15 cellular contexts compared by ENCODE assay signal in the genomic region with DNA sequence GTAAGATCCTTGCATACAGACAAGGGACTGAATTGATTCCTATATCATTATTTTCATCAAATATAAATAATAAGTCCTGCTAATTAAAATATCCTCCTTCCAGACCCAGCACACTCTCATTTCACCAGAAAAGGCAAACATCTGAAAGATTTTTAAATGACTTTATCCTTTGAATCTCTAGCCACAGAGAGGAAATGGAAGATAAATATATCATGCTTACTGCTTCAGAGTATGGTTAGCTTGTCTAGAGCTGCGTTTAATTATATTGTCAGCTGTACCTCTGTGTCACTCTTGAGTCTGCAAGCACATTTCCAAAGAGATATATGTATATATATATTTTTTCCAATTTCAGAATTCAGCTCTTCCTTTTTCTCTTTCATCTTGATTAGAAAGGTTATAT.
DNase-seq lines count a peak whose midpoint lies in the region; ATAC-seq and TF ChIP-seq lines count a peak whose summit lies in the region.
"Had no signal": no experiment of that assay in that cellular context is flagged by ENCODE, and none has a peak within 500 bp of the region (broad histone marks: within the 10 kb centered on the region; RNA-seq: fewer than 3 reads in every experiment).

No MANE protein-coding gene starts in this region.

- no peak overlapping the region for H3K9ac ChIP-seq in IMR-90 (ENCODE audit: low read depth, low read length)

- peak overlapping the region; percentile 28; the same call in 1 of the 2 replicates for H2BK120ac ChIP-seq in IMR-90 (ENCODE audit: low read depth, low read length)

- H3K9me3 Mint-ChIP-seq in activated T-cell treated with anti-CD3 and anti-CD28 coated beads, Interleukin-2, amount 50 U/mL, for 24 hours: no peaks in the 10 kb centered on the region
- H3K9me3 Mint-ChIP-seq in activated T-cell treated with anti-CD3 and anti-CD28 coated beads, Interleukin-2, amount 50 U/mL, for 4 hours: no peaks in the 10 kb centered on the region
- peaks cover 5% of the 10 kb centered on the region for H3K9me3 Mint-ChIP-seq in T-helper 2 cell treated with Interferon-gamma antibody and Interleukin-4, amounts not matched to agents 5 μg/mL and 100 μg/mL, for 36 hours
- H3K9me3 Mint-ChIP-seq in stimulated activated naive B cell treated with anti-CD40 and anti-IgM and Interleukin-4, amounts not matched to agents 10 μg/mL and 1 μg/mL and 100 μg/mL, for 72 hours: no peaks in the 10 kb centered on the region
- H3K9me3 Mint-ChIP-seq: IgD-negative memory B cell had no signal

- no peaks in the 10 kb centered on the region; the same call in 1 of the 2 replicates for H3K4me1 ChIP-seq in IMR-90 (ENCODE audit: control insufficient read depth, insufficient read depth, low read length)

- no peaks in the 10 kb centered on the region for H4K20me1 ChIP-seq in IMR-90 (ENCODE audit: insufficient read depth, low read length)

- no peak for TF ChIP-seq CTCF in IMR-90 (conservative IDR thresholded peaks at IDR 0.05; ENCODE audit: low read depth, low read length)

- H3K79me1 ChIP-seq in IMR-90 (ENCODE audit: low read depth in 1 of 2, low read length in 2 of 2): no peaks in the 10 kb centered on the region

- DNase-seq in activated T-cell treated with anti-CD3 and anti-CD28 coated beads, Interleukin-2, amount 50 U/mL, for 24 hours: no peak
- DNase-seq in activated T-cell treated with anti-CD3 and anti-CD28 coated beads, Interleukin-2, amount 50 U/mL, for 4 hours: no peak
- DNase-seq in IMR-90 (no peak), mucosa of gallbladder (ENCODE audit: low spot score) (no peak), SKM-1 (lab: John Stamatoyannopoulos, UW; ENCODE audit: unreplicated experiment) (no peak)
- DNase-seq in T-helper 2 cell treated with Interferon-gamma antibody and Interleukin-4, amounts not matched to agents 5 μg/mL and 100 μg/mL, for 36 hours (ENCODE audit: low spot score): no peak
- no peak for DNase-seq in stimulated activated naive B cell treated with anti-CD40 and anti-IgM and Interleukin-4, amounts not matched to agents 10 μg/mL and 1 μg/mL and 100 μg/mL, for 72 hours
- no peak for DNase-seq in activated effector memory CD4-positive, alpha-beta T cell treated with anti-CD3 and anti-CD28 coated beads, Interleukin-2, amount 50 U/mL, for 16 hours
- DNase-seq: NCI-H187, NCI-H69, OCI-M1, RPMI8226, SIG-M5 had no signal

- H3K4me3 ChIP-seq in IMR-90 (ENCODE audit: insufficient read depth, low read depth, low read length): no peak overlapping the region

- H4K91ac ChIP-seq in IMR-90 (ENCODE audit: insufficient read depth, low read depth, low read length): no peak overlapping the region

- peaks cover 10% of the 10 kb centered on the region; the same call in 1 of the 2 replicates for H3K9me1 ChIP-seq in IMR-90 (ENCODE audit: insufficient read depth, low read length)

- peak overlapping the region; percentile 67 for H3K27ac Mint-ChIP-seq in activated T-cell treated with anti-CD3 and anti-CD28 coated beads, Interleukin-2, amount 50 U/mL, for 24 hours
- H3K27ac Mint-ChIP-seq in T-helper 2 cell treated with Interferon-gamma antibody and Interleukin-4, amounts not matched to agents 5 μg/mL and 100 μg/mL, for 36 hours: peak overlapping the region; percentile 21
- no peak overlapping the region for H3K27ac Mint-ChIP-seq in stimulated activated naive B cell treated with anti-CD40 and anti-IgM and Interleukin-4, amounts not matched to agents 10 μg/mL and 1 μg/mL and 100 μg/mL, for 72 hours
- H3K27ac Mint-ChIP-seq: IgD-negative memory B cell had no signal

- intact Hi-C loops in IMR-90 (cut with micrococcal nuclease): no loop called here

- H4K5ac ChIP-seq in IMR-90 (ENCODE audit: low read depth, low read length): no peak overlapping the region

- no peak overlapping the region for H3K56ac ChIP-seq in IMR-90 (ENCODE audit: extremely low read depth, insufficient read depth, low read length)

- dilution Hi-C loops in IMR-90 (cut with HindIII; ENCODE audit: low sequenced_read_pairs, unreplicated experiment): no loop called here

- H3K4me1 Mint-ChIP-seq in activated T-cell treated with anti-CD3 and anti-CD28 coated beads, Interleukin-2, amount 50 U/mL, for 24 hours (ENCODE audit: low read depth): peaks cover 36% of the 10 kb centered on the region
- H3K4me1 Mint-ChIP-seq in activated T-cell treated with anti-CD3 and anti-CD28 coated beads, Interleukin-2, amount 50 U/mL, for 4 hours (ENCODE audit: low read depth): peaks cover 19% of the 10 kb centered on the region
- peaks cover 36% of the 10 kb centered on the region for H3K4me1 Mint-ChIP-seq in T-helper 2 cell treated with Interferon-gamma antibody and Interleukin-4, amounts not matched to agents 5 μg/mL and 100 μg/mL, for 36 hours (ENCODE audit: low read depth)
- H3K4me1 Mint-ChIP-seq in stimulated activated naive B cell treated with anti-CD40 and anti-IgM and Interleukin-4, amounts not matched to agents 10 μg/mL and 1 μg/mL and 100 μg/mL, for 72 hours: peaks cover 0 to 6% of the 10 kb centered on the region in 2 donors

- H3K4me3 Mint-ChIP-seq in activated T-cell treated with anti-CD3 and anti-CD28 coated beads, Interleukin-2, amount 50 U/mL, for 24 hours: no peak overlapping the region
- no peak overlapping the region for H3K4me3 Mint-ChIP-seq in activated T-cell treated with anti-CD3 and anti-CD28 coated beads, Interleukin-2, amount 50 U/mL, for 4 hours
- H3K4me3 Mint-ChIP-seq in T-helper 2 cell treated with Interferon-gamma antibody and Interleukin-4, amounts not matched to agents 5 μg/mL and 100 μg/mL, for 36 hours: no peak overlapping the region
- H3K4me3 Mint-ChIP-seq in stimulated activated naive B cell treated with anti-CD40 and anti-IgM and Interleukin-4, amounts not matched to agents 10 μg/mL and 1 μg/mL and 100 μg/mL, for 72 hours: no peak overlapping the region
- H3K4me3 Mint-ChIP-seq: IgD-negative memory B cell had no signal

- CTCF ChIA-PET in IMR-90 (lab: Yijun Ruan, JAX): interaction anchor here (0.9 to 2.6 kb wide), 3 partner anchors 12 to 25 kb away, joined by 3 to 8 read pairs (median 4); no protein-coding TSS in a partner anchor

- no peak for ATAC-seq in activated T-cell treated with anti-CD3 and anti-CD28 coated beads, Interleukin-2, amount 50 U/mL, for 4 hours
- no peak for ATAC-seq in IMR-90 (ENCODE audit: low read depth)
- peak; percentile 48 to 50 for ATAC-seq in stimulated activated naive B cell treated with anti-CD40 and anti-IgM and Interleukin-4, amounts not matched to agents 10 μg/mL and 1 μg/mL and 100 μg/mL, for 72 hours (replicated peaks)

- POLR2A ChIA-PET in IMR-90 (lab: Charles Lee; ENCODE audit: unreplicated experiment): no interaction called here

- no peaks in the 10 kb centered on the region for H3K27me3 ChIP-seq in IMR-90 (ENCODE audit: control insufficient read depth, insufficient read depth, low read length)

- in situ Hi-C loops in IMR-90 (cut with MboI; ENCODE audit: low sequenced_read_pairs): no loop called here

- no peak overlapping the region for H2AK5ac ChIP-seq in IMR-90 (ENCODE audit: low read depth, low read length)

- no peak overlapping the region for H2BK15ac ChIP-seq in IMR-90 (ENCODE audit: low read depth, low read length)

- no peak overlapping the region for H2AK9ac ChIP-seq in IMR-90 (replicated peaks; ENCODE audit: low read depth, low read length, poor library complexity)

- H3K27ac ChIP-seq in IMR-90 (ENCODE audit: insufficient read depth, low read length): no peak overlapping the region
- H3K27ac ChIP-seq: C4-2B had no signal

- H3K18ac ChIP-seq in IMR-90 (ENCODE audit: low read depth, low read length): no peak overlapping the region

- H4K8ac ChIP-seq in IMR-90 (ENCODE audit: low read depth in 2 of 2, low read length in 2 of 2): no peak overlapping the region

- H3K23ac ChIP-seq in IMR-90 (ENCODE audit: low read depth, low read length): no peak overlapping the region

- H3K14ac ChIP-seq in IMR-90 (replicated peaks; ENCODE audit: low read depth, low read length): 0 out of 2 replicates have a peak overlapping the region, but pooled peaks have one; percentile 36

- peaks cover 35% of the 10 kb centered on the region for H3K27me3 Mint-ChIP-seq in activated T-cell treated with anti-CD3 and anti-CD28 coated beads, Interleukin-2, amount 50 U/mL, for 24 hours
- H3K27me3 Mint-ChIP-seq in activated T-cell treated with anti-CD3 and anti-CD28 coated beads, Interleukin-2, amount 50 U/mL, for 4 hours (ENCODE audit: low read depth): peaks cover 8% of the 10 kb centered on the region
- peaks cover 50% of the 10 kb centered on the region for H3K27me3 Mint-ChIP-seq in T-helper 2 cell treated with Interferon-gamma antibody and Interleukin-4, amounts not matched to agents 5 μg/mL and 100 μg/mL, for 36 hours (ENCODE audit: low read depth)
- H3K27me3 Mint-ChIP-seq in stimulated activated naive B cell treated with anti-CD40 and anti-IgM and Interleukin-4, amounts not matched to agents 10 μg/mL and 1 μg/mL and 100 μg/mL, for 72 hours: peaks cover 30 to 52% of the 10 kb centered on the region in 2 donors

- H3K4me2 ChIP-seq in IMR-90 (ENCODE audit: low read depth, low read length): no peak overlapping the region

- H2BK20ac ChIP-seq in IMR-90 (ENCODE audit: low read depth, low read length): peak overlapping the region; percentile 37

- H2BK5ac ChIP-seq in IMR-90 (ENCODE audit: low read depth, low read length, poor library complexity, severe bottlenecking): no peak overlapping the region

- H3K4ac ChIP-seq in IMR-90 (ENCODE audit: low read depth, low read length): no peak overlapping the region

- no TSS peak for BruUV-seq in IMR-90 (replicated peaks; lab: Mats Ljungman, UMichigan)

- no peak for TF ChIP-seq POLR2A in IMR-90 (IDR thresholded peaks at IDR 0.05; ENCODE audit: low read depth, low read length)

- H3K36me3 Mint-ChIP-seq in activated T-cell treated with anti-CD3 and anti-CD28 coated beads, Interleukin-2, amount 50 U/mL, for 24 hours (ENCODE audit: low read depth): no peaks in the 10 kb centered on the region
- no peaks in the 10 kb centered on the region for H3K36me3 Mint-ChIP-seq in activated T-cell treated with anti-CD3 and anti-CD28 coated beads, Interleukin-2, amount 50 U/mL, for 4 hours (ENCODE audit: insufficient read depth)
- no peaks in the 10 kb centered on the region for H3K36me3 Mint-ChIP-seq in T-helper 2 cell treated with Interferon-gamma antibody and Interleukin-4, amounts not matched to agents 5 μg/mL and 100 μg/mL, for 36 hours (ENCODE audit: low read depth)
- no peaks in the 10 kb centered on the region for H3K36me3 Mint-ChIP-seq in stimulated activated naive B cell treated with anti-CD40 and anti-IgM and Interleukin-4, amounts not matched to agents 10 μg/mL and 1 μg/mL and 100 μg/mL, for 72 hours
- H3K36me3 Mint-ChIP-seq: IgD-negative memory B cell had no signal

- no peaks in the 10 kb centered on the region for H3K9me3 ChIP-seq in IMR-90 (ENCODE audit: control insufficient read depth, insufficient read depth, low read length)

- TF ChIP-seq RAD21 in IMR-90 (IDR thresholded peaks at IDR 0.05; ENCODE audit: low read length): no peak

- no CpG with 5 or more reads among the region's 1 CpG for WGBS in IMR-90 (ENCODE audit: extremely low coverage in 2 of 2, insufficient read length in 1 of 2), 2 experiments

- H2AFZ ChIP-seq in IMR-90 (replicated peaks; ENCODE audit: low read length, poor library complexity): no peak overlapping the region

- no peaks in the 10 kb centered on the region for H3K36me3 ChIP-seq in IMR-90 (ENCODE audit: control insufficient read depth, insufficient read depth, low read length)

TF ChIP-seq in IMR-90, 13 proteins besides CTCF, POLR2A, EP300 and RAD21 (continues in another document):
- no peak for TF ChIP-seq BHLHE40 (IDR thresholded peaks at IDR 0.05; ENCODE audit: low read depth, low read length)

Comparison
In these comparisons a context has a peak if more than half of its experiments do, and no peak if none do; other contexts are left out.
1. ATAC-seq: peak in stimulated activated naive B cell treated with anti-CD40 and anti-IgM and Interleukin-4, amounts not matched to agents 10 μg/mL and 1 μg/mL and 100 μg/mL, for 72 hours (2 of 2); none in activated T-cell treated with anti-CD3 and anti-CD28 coated beads, Interleukin-2, amount 50 U/mL, for 4 hours (0 of 2) and IMR-90 (single experiment).